In genomic region chr17:67993153-67993997, GRCh38 we compare ENCODE assay signal across 1 cellular context.
A peak's percentile ranks its signal among the peaks of the same experiment; 100 is the strongest.
TF ChIP-seq lines count a peak whose summit lies in the region.

No MANE protein-coding gene starts in this region.

TF ChIP-seq in HepG2, 621 proteins besides CTCF, POLR2A, EP300 and RAD21 (continued from another document):
- TF ChIP-seq, protein P1, sequence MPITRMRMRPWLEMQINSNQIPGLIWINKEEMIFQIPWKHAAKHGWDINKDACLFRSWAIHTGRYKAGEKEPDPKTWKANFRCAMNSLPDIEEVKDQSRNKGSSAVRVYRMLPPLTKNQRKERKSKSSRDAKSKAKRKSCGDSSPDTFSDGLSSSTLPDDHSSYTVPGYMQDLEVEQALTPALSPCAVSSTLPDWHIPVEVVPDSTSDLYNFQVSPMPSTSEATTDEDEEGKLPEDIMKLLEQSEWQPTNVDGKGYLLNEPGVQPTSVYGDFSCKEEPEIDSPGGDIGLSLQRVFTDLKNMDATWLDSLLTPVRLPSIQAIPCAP (CRISPR knock-in tag; IDR thresholded peaks at IDR 0.05; ENCODE audit: low read depth): 0 out of 2 replicates have a peak, but pooled peaks have one; percentile 71
- TF ChIP-seq ZNF75D (CRISPR knock-in tag; IDR thresholded peaks at IDR 0.05; ENCODE audit: borderline replicate concordance) (no peak), WIZ (CRISPR knock-in tag; IDR thresholded peaks at IDR 0.05) (no peak), ERF (CRISPR knock-in tag; IDR thresholded peaks at IDR 0.05) (no peak), ZSCAN9 (CRISPR knock-in tag; IDR thresholded peaks at IDR 0.05; ENCODE audit: borderline replicate concordance) (no peak; the same call in 1 of the 2 replicates), ZNF7 (CRISPR knock-in tag; IDR thresholded peaks at IDR 0.05) (no peak), MED1 (CRISPR knock-in tag; IDR thresholded peaks at IDR 0.05) (peak; percentile 45; the same call in 1 of the 2 replicates), ZFP36L1 (CRISPR knock-in tag; IDR thresholded peaks at IDR 0.05) (no peak), GTF2F1 (IDR thresholded peaks at IDR 0.05; ENCODE audit: low read length) (no peak), ZNF549 (CRISPR knock-in tag; IDR thresholded peaks at IDR 0.05) (no peak), NFYC (CRISPR knock-in tag; IDR thresholded peaks at IDR 0.05) (no peak), ZBTB21 (CRISPR knock-in tag; IDR thresholded peaks at IDR 0.05) (no peak), PTBP1 (IDR thresholded peaks at IDR 0.05; ENCODE audit: low read depth, low read length, poor library complexity, severe bottlenecking) (no peak), ZIK1 (CRISPR knock-in tag; IDR thresholded peaks at IDR 0.05; ENCODE audit: borderline replicate concordance, low read depth) (peak; percentile 62; the same call in 1 of the 2 replicates), ESRRA (CRISPR knock-in tag; IDR thresholded peaks at IDR 0.05; ENCODE audit: low read depth) (no peak), KDM4B (CRISPR knock-in tag; IDR thresholded peaks at IDR 0.05) (no peak), NCOA5 (CRISPR knock-in tag; IDR thresholded peaks at IDR 0.05) (no peak), SOX6 (IDR thresholded peaks at IDR 0.05) (no peak), SOX6 (CRISPR knock-in tag; IDR thresholded peaks at IDR 0.05) (no peak), ZNF564 (CRISPR knock-in tag; IDR thresholded peaks at IDR 0.05) (no peak), REL (CRISPR knock-in tag; conservative IDR thresholded peaks at IDR 0.05) (0 out of 2 replicates have a peak, but pooled peaks have one; percentile 68), ZNF724P (CRISPR knock-in tag; IDR thresholded peaks at IDR 0.05; ENCODE audit: borderline replicate concordance) (no peak), PPARG (CRISPR knock-in tag; conservative IDR thresholded peaks at IDR 0.05) (no peak), MTF2 (CRISPR knock-in tag; IDR thresholded peaks at IDR 0.05; ENCODE audit: borderline replicate concordance) (no peak), SPEN (CRISPR knock-in tag; IDR thresholded peaks at IDR 0.05; ENCODE audit: low read depth) (no peak; the same call in 1 of the 2 replicates), ZNF460 (CRISPR knock-in tag; IDR thresholded peaks at IDR 0.05; ENCODE audit: borderline replicate concordance) (no peak), ZNF260 (CRISPR knock-in tag; IDR thresholded peaks at IDR 0.05; ENCODE audit: borderline replicate concordance, low read depth) (no peak), MAFK (conservative IDR thresholded peaks at IDR 0.05 in 1 of 2, IDR thresholded peaks at IDR 0.05 in 1 of 2; ENCODE audit: low read length in 2 of 2) (no peak), ZNF615 (CRISPR knock-in tag; IDR thresholded peaks at IDR 0.05; ENCODE audit: borderline replicate concordance) (no peak), THAP9 (CRISPR knock-in tag; IDR thresholded peaks at IDR 0.05; ENCODE audit: borderline replicate concordance) (no peak), PHF20 (CRISPR knock-in tag; IDR thresholded peaks at IDR 0.05) (peak; percentile 53), ZFP1 (CRISPR knock-in tag; IDR thresholded peaks at IDR 0.05) (no peak), PLSCR1 (CRISPR knock-in tag; IDR thresholded peaks at IDR 0.05; ENCODE audit: borderline replicate concordance) (no peak), FOXA3 (CRISPR knock-in tag; IDR thresholded peaks at IDR 0.05) (no peak), KLF11 (CRISPR knock-in tag; IDR thresholded peaks at IDR 0.05) (no peak), CCAR2 (optimal IDR thresholded peaks at IDR 0.05; ENCODE audit: low read depth, low read length) (no peak), FUBP1 (CRISPR knock-in tag; IDR thresholded peaks at IDR 0.05; ENCODE audit: borderline replicate concordance) (no peak), MEF2D (CRISPR knock-in tag; IDR thresholded peaks at IDR 0.05) (no peak), ZNF672 (CRISPR knock-in tag; IDR thresholded peaks at IDR 0.05) (0 out of 2 replicates have a peak, but pooled peaks have one; percentile 38), NONO (IDR thresholded peaks at IDR 0.05) (no peak), NONO (CRISPR knock-in tag; conservative IDR thresholded peaks at IDR 0.05) (peak; percentile 57; the same call in 1 of the 2 replicates), ZNF282 (IDR thresholded peaks at IDR 0.05; ENCODE audit: partially characterized antibody) (no peak), ZBTB20 (CRISPR knock-in tag; IDR thresholded peaks at IDR 0.05; ENCODE audit: borderline replicate concordance, low read depth) (0 out of 2 replicates have a peak, but pooled peaks have one; percentile 11), NAIF1 (CRISPR knock-in tag; IDR thresholded peaks at IDR 0.05; ENCODE audit: borderline replicate concordance) (no peak)
- TF ChIP-seq, protein P2, sequence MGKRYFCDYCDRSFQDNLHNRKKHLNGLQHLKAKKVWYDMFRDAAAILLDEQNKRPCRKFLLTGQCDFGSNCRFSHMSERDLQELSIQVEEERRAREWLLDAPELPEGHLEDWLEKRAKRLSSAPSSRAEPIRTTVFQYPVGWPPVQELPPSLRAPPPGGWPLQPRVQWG (CRISPR knock-in tag; IDR thresholded peaks at IDR 0.05; ENCODE audit: borderline replicate concordance, low read depth): no peak
- TF ChIP-seq, protein P3, sequence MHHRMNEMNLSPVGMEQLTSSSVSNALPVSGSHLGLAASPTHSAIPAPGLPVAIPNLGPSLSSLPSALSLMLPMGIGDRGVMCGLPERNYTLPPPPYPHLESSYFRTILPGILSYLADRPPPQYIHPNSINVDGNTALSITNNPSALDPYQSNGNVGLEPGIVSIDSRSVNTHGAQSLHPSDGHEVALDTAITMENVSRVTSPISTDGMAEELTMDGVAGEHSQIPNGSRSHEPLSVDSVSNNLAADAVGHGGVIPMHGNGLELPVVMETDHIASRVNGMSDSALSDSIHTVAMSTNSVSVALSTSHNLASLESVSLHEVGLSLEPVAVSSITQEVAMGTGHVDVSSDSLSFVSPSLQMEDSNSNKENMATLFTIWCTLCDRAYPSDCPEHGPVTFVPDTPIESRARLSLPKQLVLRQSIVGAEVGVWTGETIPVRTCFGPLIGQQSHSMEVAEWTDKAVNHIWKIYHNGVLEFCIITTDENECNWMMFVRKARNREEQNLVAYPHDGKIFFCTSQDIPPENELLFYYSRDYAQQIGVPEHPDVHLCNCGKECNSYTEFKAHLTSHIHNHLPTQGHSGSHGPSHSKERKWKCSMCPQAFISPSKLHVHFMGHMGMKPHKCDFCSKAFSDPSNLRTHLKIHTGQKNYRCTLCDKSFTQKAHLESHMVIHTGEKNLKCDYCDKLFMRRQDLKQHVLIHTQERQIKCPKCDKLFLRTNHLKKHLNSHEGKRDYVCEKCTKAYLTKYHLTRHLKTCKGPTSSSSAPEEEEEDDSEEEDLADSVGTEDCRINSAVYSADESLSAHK (CRISPR knock-in tag; IDR thresholded peaks at IDR 0.05; ENCODE audit: borderline replicate concordance): 0 out of 2 replicates have a peak, but pooled peaks have one; percentile 47
- TF ChIP-seq, protein P4, sequence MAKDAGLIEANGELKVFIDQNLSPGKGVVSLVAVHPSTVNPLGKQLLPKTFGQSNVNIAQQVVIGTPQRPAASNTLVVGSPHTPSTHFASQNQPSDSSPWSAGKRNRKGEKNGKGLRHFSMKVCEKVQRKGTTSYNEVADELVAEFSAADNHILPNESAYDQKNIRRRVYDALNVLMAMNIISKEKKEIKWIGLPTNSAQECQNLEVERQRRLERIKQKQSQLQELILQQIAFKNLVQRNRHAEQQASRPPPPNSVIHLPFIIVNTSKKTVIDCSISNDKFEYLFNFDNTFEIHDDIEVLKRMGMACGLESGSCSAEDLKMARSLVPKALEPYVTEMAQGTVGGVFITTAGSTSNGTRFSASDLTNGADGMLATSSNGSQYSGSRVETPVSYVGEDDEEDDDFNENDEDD (CRISPR knock-in tag; IDR thresholded peaks at IDR 0.05; ENCODE audit: borderline replicate concordance): no peak
- TF ChIP-seq, protein P5, sequence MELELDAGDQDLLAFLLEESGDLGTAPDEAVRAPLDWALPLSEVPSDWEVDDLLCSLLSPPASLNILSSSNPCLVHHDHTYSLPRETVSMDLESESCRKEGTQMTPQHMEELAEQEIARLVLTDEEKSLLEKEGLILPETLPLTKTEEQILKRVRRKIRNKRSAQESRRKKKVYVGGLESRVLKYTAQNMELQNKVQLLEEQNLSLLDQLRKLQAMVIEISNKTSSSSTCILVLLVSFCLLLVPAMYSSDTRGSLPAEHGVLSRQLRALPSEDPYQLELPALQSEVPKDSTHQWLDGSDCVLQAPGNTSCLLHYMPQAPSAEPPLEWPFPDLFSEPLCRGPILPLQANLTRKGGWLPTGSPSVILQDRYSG (CRISPR knock-in tag; IDR thresholded peaks at IDR 0.05): no peak
